Comparison of ENCODE assay signal across 8 cellular contexts in the genomic region with DNA sequence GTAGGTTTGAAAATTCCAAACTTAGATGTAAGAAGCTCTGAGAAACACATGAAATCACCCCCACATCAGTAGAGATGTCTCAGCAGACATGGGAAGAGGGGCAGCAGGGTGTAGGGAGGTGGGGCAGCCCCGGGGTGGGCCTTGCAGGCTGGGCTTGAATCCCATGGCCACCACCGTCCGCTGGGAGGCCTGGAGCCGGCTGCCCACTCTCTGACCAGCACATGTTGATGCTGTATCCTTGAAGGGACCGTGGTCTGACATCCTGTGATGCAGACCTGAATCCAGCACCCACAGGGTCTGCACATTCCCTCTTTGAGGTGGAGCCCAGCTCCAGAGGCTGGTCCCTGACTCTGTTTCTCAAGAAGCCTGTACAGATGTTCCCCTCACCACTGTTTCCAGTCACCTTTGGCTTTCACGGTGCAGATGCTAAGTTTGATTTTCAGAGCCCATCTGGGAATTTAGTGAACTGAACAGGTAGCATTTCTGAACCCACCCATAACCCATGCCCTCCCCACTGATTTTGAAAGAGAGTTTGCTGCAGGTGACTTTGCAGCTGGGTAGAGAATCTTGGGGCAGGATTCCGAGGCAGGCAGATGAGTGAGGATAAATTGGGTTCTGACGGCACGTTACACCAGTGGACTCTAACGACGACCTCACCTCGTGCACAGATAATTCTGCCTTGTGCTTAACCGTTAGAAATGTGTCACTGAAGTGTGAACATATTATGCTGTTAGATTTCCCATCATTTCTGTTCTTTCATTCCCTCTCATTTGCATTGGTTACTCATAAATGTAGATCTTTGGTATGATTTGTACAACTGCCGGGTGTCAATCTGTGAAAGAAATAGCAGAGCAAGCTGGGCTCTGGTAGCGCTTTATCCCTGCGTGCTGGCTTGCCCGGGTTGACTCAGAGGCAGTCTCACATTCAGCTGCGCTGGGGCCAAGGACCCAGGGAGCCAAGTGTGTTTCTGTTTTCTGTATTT. TPM values are rescaled to one million over a fixed set of nuclear protein-coding genes. Genes with fewer than 3 reads are reported as not detected.
DNase-seq lines count a peak whose midpoint lies in the region; ATAC-seq and TF ChIP-seq lines count a peak whose summit lies in the region.

No MANE protein-coding gene starts in this region.

- no peaks in the 10 kb centered on the region for H3K27me3 ChIP-seq in MG63

- H3K36me3 Mint-ChIP-seq in progenitor cell of endocrine pancreas (ENCODE audit: insufficient read depth) = no peaks in the 10 kb centered on the region

- H3K27ac Mint-ChIP-seq in progenitor cell of endocrine pancreas = no peak overlapping the region

- TF ChIP-seq CTCF in omental fat pad (IDR thresholded peaks at IDR 0.05) (no peak), progenitor cell of endocrine pancreas (IDR thresholded peaks at IDR 0.05; ENCODE audit: unreplicated experiment) (no peak)

- no peaks in the 10 kb centered on the region for H3K36me3 ChIP-seq in MG63

- no peak overlapping the region for H3K4me3 Mint-ChIP-seq in progenitor cell of endocrine pancreas (ENCODE audit: low read depth)

- no peaks in the 10 kb centered on the region for H3K4me1 Mint-ChIP-seq in progenitor cell of endocrine pancreas (ENCODE audit: low read depth)

- H3K27me3 Mint-ChIP-seq in progenitor cell of endocrine pancreas = peaks cover 3% of the 10 kb centered on the region

- no peaks in the 10 kb centered on the region for H3K9me3 Mint-ChIP-seq in progenitor cell of endocrine pancreas (ENCODE audit: low read depth)

- DNase-seq in CD1c-positive myeloid dendritic cell (ENCODE audit: extremely low spot score) (peak; percentile 37), MG63 (peak; percentile 19), omental fat pad (ENCODE audit: low spot score) (no peak), COLO668 (lab: John Stamatoyannopoulos, UW; ENCODE audit: unreplicated experiment) (no peak), progenitor cell of endocrine pancreas (ENCODE audit: low spot score, unreplicated experiment) (no peak)
- peak; percentile 87 for DNase-seq in activated naive CD4-positive, alpha-beta T cell treated with Interleukin-2 at 50 U/mL for 16 hours
- peak; percentile 64 to 85 for DNase-seq in stimulated activated CD8-positive, alpha-beta memory T cell treated with anti-CD3 and anti-CD28 coated beads, Interleukin-7, amount 100 ng/mL, for 48 hours (ENCODE audit: extremely low read depth in 1 of 2, low read depth in 1 of 2)

- no peaks in the 10 kb centered on the region for H3K9me3 ChIP-seq in MG63

- ATAC-seq in GM21447 (IDR thresholded peaks at IDR 0.05; ENCODE audit: unreplicated experiment) (peak; percentile 72), omental fat pad (ENCODE audit: low FRiP score) (no peak)

- no peak overlapping the region for H3K4me3 ChIP-seq in MG63

RNA-seq across cellular contexts. Expression of a gene that starts 45.7 kb away (rescaled TPM):
- not detected in 2 replicates for total RNA-seq in MG63 (2014; rRNA removed; shearing (Covaris generic); ENCODE audit: low replicate concordance)
- total RNA-seq in omental fat pad (10 to 100 TPM; 14.6 to 34.5 (median 21.7) TPM), progenitor cell of endocrine pancreas (0.36 and 0.42 TPM in 2 replicates)

Comparison
In these comparisons a context has a peak if more than half of its experiments do, and no peak if none do; other contexts are left out.
1. DNase-seq: peak in CD1c-positive myeloid dendritic cell (single experiment), MG63 (single experiment), activated naive CD4-positive, alpha-beta T cell treated with Interleukin-2 at 50 U/mL for 16 hours (single experiment) and stimulated activated CD8-positive, alpha-beta memory T cell treated with anti-CD3 and anti-CD28 coated beads, Interleukin-7, amount 100 ng/mL, for 48 hours (2 of 2); none in omental fat pad (single experiment), COLO668 (single experiment) and progenitor cell of endocrine pancreas (single experiment).
2. RNA of a gene that starts 45.7 kb away (total RNA-seq): 14.6 to 34.5 TPM in omental fat pad; 0.36 to 0.42 TPM in progenitor cell of endocrine pancreas and not detected in MG63; every median in the first group is over 10 times any median in the second.